13 cellular contexts compared by ENCODE assay signal in genomic region chr16:50276801-50277560, GRCh38. TPM values are rescaled to one million over a fixed set of nuclear protein-coding genes. Genes with fewer than 3 reads are reported as not detected.
DNase-seq lines count a peak whose midpoint lies in the region; ATAC-seq, FAIRE-seq and TF ChIP-seq lines count a peak whose summit lies in the region.
"Had no signal": no experiment of that assay in that cellular context is flagged by ENCODE, and none has a peak within 500 bp of the region (broad histone marks: within the 10 kb centered on the region; RNA-seq: fewer than 3 reads in every experiment).

No MANE protein-coding gene starts in this region.

- no TSS peak for BruUV-seq in MCF 10A (replicated peaks; lab: Mats Ljungman, UMichigan)

- H3K27me3 ChIP-seq in CD4-positive, CD25-positive, alpha-beta regulatory T cell (ENCODE audit: control insufficient read depth, insufficient read depth, low read length): no peaks in the 10 kb centered on the region
- H3K27me3 ChIP-seq: cardiac muscle cell, esophagus squamous epithelium had no signal

- H3K9me3 ChIP-seq in CD4-positive, CD25-positive, alpha-beta regulatory T cell (ENCODE audit: control insufficient read depth in 2 of 2, low read length in 2 of 2): no peaks in the 10 kb centered on the region
- H3K9me3 ChIP-seq: esophagus squamous epithelium, prostate gland had no signal

- peak overlapping the region; percentile 62 for H3K27ac ChIP-seq in CD4-positive, CD25-positive, alpha-beta regulatory T cell (ENCODE audit: insufficient read depth, low read length, poor library complexity, severe bottlenecking)
- H3K27ac ChIP-seq: cardiac muscle cell, prostate gland had no signal

- H3K4me3 ChIP-seq in CD4-positive, CD25-positive, alpha-beta regulatory T cell (ENCODE audit: low read depth, low read length): peak overlapping the region; percentile 20
- H3K4me3 ChIP-seq: cardiac muscle cell, esophagus squamous epithelium, prostate gland had no signal

- no peak for FAIRE-seq in GM12891 (lab: Jason Lieb, UNC)
- FAIRE-seq: D721Med, H54 had no signal

- H3K36me3 ChIP-seq in CD4-positive, CD25-positive, alpha-beta regulatory T cell (ENCODE audit: control insufficient read depth, insufficient read depth, low read length): no peaks in the 10 kb centered on the region
- H3K36me3 ChIP-seq: cardiac muscle cell, prostate gland had no signal

- H3K4me1 Mint-ChIP-seq in CD4-positive, CD25-positive, alpha-beta regulatory T cell: peaks cover 26 to 99% (median 67%) of the 10 kb centered on the region in 4 donors
- peaks cover 98% of the 10 kb centered on the region for H3K4me1 Mint-ChIP-seq in activated CD4-positive, alpha-beta memory T cell treated with anti-CD3 and anti-CD28 coated beads, Interleukin-2, amount 10 ng/mL, durations not matched to agents 7 days and 5 days
- H3K4me1 Mint-ChIP-seq in naive B cell (peaks cover 73 to 97% (median 88%) of the 10 kb centered on the region in 3 donors), MCF 10A (ENCODE audit: insufficient read depth, unreplicated experiment) (no peaks in the 10 kb centered on the region)

- no peaks in the 10 kb centered on the region for H3K9me3 Mint-ChIP-seq in CD4-positive, CD25-positive, alpha-beta regulatory T cell
- no peaks in the 10 kb centered on the region for H3K9me3 Mint-ChIP-seq in activated CD4-positive, alpha-beta memory T cell treated with anti-CD3 and anti-CD28 coated beads, Interleukin-2, amount 10 ng/mL, durations not matched to agents 7 days and 5 days
- H3K9me3 Mint-ChIP-seq in naive B cell (peaks cover 0 to 3% (median 0%) of the 10 kb centered on the region in 7 donors), MCF 10A (ENCODE audit: unreplicated experiment) (no peaks in the 10 kb centered on the region)

- POLR2A ChIA-PET in activated CD4-positive, alpha-beta memory T cell treated with anti-CD3 and anti-CD28 coated beads, Interleukin-2, amount 10 ng/mL, durations not matched to agents 7 days and 5 days (lab: Charles Lee): interaction anchor here (1.3 to 28.6 kb wide), 3 partner anchors 13 to 405 kb away, joined by 3 to 686 read pairs (median 5); partner anchors contain the start of genes ADCY7 and SNX20
- POLR2A ChIA-PET in MCF 10A (lab: Yijun Ruan, JAX): interaction anchor here (0.6 to 0.7 kb wide), 2 partner anchors 24 to 651 kb away, joined by 3 to 4 read pairs; no protein-coding TSS in a partner anchor

- TF ChIP-seq POLR2A in GM12891 (IDR thresholded peaks at IDR 0.05; ENCODE audit: low read depth, low read length): no peak

- peaks cover 99% of the 10 kb centered on the region for H3K4me1 ChIP-seq in CD4-positive, CD25-positive, alpha-beta regulatory T cell (ENCODE audit: control insufficient read depth, insufficient read depth, low read length, poor library complexity, severe bottlenecking)
- H3K4me1 ChIP-seq: prostate gland had no signal

- no peak for DNase-seq in CD4-positive, CD25-positive, alpha-beta regulatory T cell
- DNase-seq in GM12891 (ENCODE audit: insufficient read length, low spot score) (no peak), naive B cell (no peak), MCF 10A (ENCODE audit: unreplicated experiment) (no peak), head of caudate nucleus (no peak)
- DNase-seq in activated CD4-positive, alpha-beta memory T cell treated with anti-CD3 and anti-CD28 coated beads, Interleukin-2, amount 10 ng/mL, durations not matched to agents 7 days and 5 days: no peak
- DNase-seq: esophagus squamous epithelium, T1000 had no signal

- H3K27me3 Mint-ChIP-seq in CD4-positive, CD25-positive, alpha-beta regulatory T cell: no peaks in the 10 kb centered on the region
- H3K27me3 Mint-ChIP-seq in activated CD4-positive, alpha-beta memory T cell treated with anti-CD3 and anti-CD28 coated beads, Interleukin-2, amount 10 ng/mL, durations not matched to agents 7 days and 5 days: no peaks in the 10 kb centered on the region
- no peaks in the 10 kb centered on the region for H3K27me3 Mint-ChIP-seq in naive B cell
- H3K27me3 Mint-ChIP-seq in MCF 10A (ENCODE audit: insufficient read depth, unreplicated experiment): no peaks in the 10 kb centered on the region

- TF ChIP-seq CTCF in MCF 10A (IDR thresholded peaks at IDR 0.05; ENCODE audit: unreplicated experiment): no peak

- no peak for ATAC-seq in CD4-positive, CD25-positive, alpha-beta regulatory T cell (ENCODE audit: low read depth in 2 of 2)
- ATAC-seq in naive B cell (ENCODE audit: low read depth in 2 of 2): peak in 1 of 2 donors; percentile 10
- no peak for ATAC-seq in GM18867 (IDR thresholded peaks at IDR 0.05; ENCODE audit: unreplicated experiment)

- intact Hi-C loops in MCF 10A (cut with micrococcal nuclease): no loop called here
- intact Hi-C loops in head of caudate nucleus (cut with DNase I): no loop called here

- peaks cover 18% of the 10 kb centered on the region for H3K36me3 Mint-ChIP-seq in CD4-positive, CD25-positive, alpha-beta regulatory T cell
- peaks cover 56% of the 10 kb centered on the region for H3K36me3 Mint-ChIP-seq in activated CD4-positive, alpha-beta memory T cell treated with anti-CD3 and anti-CD28 coated beads, Interleukin-2, amount 10 ng/mL, durations not matched to agents 7 days and 5 days (ENCODE audit: low read depth)
- H3K36me3 Mint-ChIP-seq in naive B cell: peaks cover 4 to 6% of the 10 kb centered on the region in 2 donors
- H3K36me3 Mint-ChIP-seq in MCF 10A (ENCODE audit: insufficient read depth, unreplicated experiment): no peaks in the 10 kb centered on the region

- H3K27ac Mint-ChIP-seq in CD4-positive, CD25-positive, alpha-beta regulatory T cell: peak overlapping the region; percentile 66 to 92 (median 87)
- H3K27ac Mint-ChIP-seq in activated CD4-positive, alpha-beta memory T cell treated with anti-CD3 and anti-CD28 coated beads, Interleukin-2, amount 10 ng/mL, durations not matched to agents 7 days and 5 days: peak overlapping the region; percentile 84
- H3K27ac Mint-ChIP-seq in naive B cell (peak overlapping the region; percentile 78 to 100 (median 96)), MCF 10A (ENCODE audit: low read depth, unreplicated experiment) (no peak overlapping the region)

- H3K4me3 Mint-ChIP-seq in CD4-positive, CD25-positive, alpha-beta regulatory T cell: peak overlapping the region; percentile 68 to 98 (median 80)
- peak overlapping the region; percentile 57 for H3K4me3 Mint-ChIP-seq in activated CD4-positive, alpha-beta memory T cell treated with anti-CD3 and anti-CD28 coated beads, Interleukin-2, amount 10 ng/mL, durations not matched to agents 7 days and 5 days
- H3K4me3 Mint-ChIP-seq in naive B cell (peak overlapping the region; percentile 65 to 99 (median 82)), MCF 10A (ENCODE audit: unreplicated experiment) (no peak overlapping the region)

- CTCF ChIA-PET in activated CD4-positive, alpha-beta memory T cell treated with anti-CD3 and anti-CD28 coated beads, Interleukin-2, amount 10 ng/mL, durations not matched to agents 7 days and 5 days (lab: Charles Lee): interaction anchor here (1.2 to 3.6 kb wide), 6 partner anchors 11 to 252 kb away, joined by 3 to 34 read pairs (median 4); partner anchors contain the start of genes ADCY7 and CNEP1R1
- CTCF ChIA-PET in MCF 10A (lab: Yijun Ruan, JAX): interaction anchor here (0.6 kb wide), 1 partner anchor 205 kb away, joined by 4 read pairs; no protein-coding TSS in a partner anchor

TF ChIP-seq in GM12891, 5 proteins besides CTCF, POLR2A, EP300 and RAD21:
- no peak for TF ChIP-seq POU2F2 (IDR thresholded peaks at IDR 0.05; ENCODE audit: low read depth, low read length)
- TF ChIP-seq SPI1 (IDR thresholded peaks at IDR 0.05; ENCODE audit: low read depth, low read length): peak; percentile 89

RNA-seq across cellular contexts. Expression of gene ADCY7, which starts 10.6 kb away (rescaled TPM):
- total RNA-seq in CD4-positive, CD25-positive, alpha-beta regulatory T cell: 233 TPM
- 10 to 100 TPM; 33.1 to 52.3 (median 46.6) TPM for polyA plus RNA-seq in CD4-positive, CD25-positive, alpha-beta regulatory T cell
- polyA plus RNA-seq in GM12891 (2012; ENCODE audit: low read depth, missing spikeins): 23.7 TPM
- total RNA-seq in activated CD4-positive, alpha-beta memory T cell treated with anti-CD3 and anti-CD28 coated beads, Interleukin-2, amount 10 ng/mL, durations not matched to agents 7 days and 5 days: 100 to 1,000 TPM; 266 to 270 TPM
- 10 to 100 TPM; 23.0 to 42.8 (median 35.9) TPM for polyA plus RNA-seq in naive B cell (ENCODE audit: low read depth in 6 of 6)
- total RNA-seq in MCF 10A (2022): 32.9 and 61.5 TPM in 2 replicates
